1 cellular context compared by ENCODE assay signal in the genomic region with DNA sequence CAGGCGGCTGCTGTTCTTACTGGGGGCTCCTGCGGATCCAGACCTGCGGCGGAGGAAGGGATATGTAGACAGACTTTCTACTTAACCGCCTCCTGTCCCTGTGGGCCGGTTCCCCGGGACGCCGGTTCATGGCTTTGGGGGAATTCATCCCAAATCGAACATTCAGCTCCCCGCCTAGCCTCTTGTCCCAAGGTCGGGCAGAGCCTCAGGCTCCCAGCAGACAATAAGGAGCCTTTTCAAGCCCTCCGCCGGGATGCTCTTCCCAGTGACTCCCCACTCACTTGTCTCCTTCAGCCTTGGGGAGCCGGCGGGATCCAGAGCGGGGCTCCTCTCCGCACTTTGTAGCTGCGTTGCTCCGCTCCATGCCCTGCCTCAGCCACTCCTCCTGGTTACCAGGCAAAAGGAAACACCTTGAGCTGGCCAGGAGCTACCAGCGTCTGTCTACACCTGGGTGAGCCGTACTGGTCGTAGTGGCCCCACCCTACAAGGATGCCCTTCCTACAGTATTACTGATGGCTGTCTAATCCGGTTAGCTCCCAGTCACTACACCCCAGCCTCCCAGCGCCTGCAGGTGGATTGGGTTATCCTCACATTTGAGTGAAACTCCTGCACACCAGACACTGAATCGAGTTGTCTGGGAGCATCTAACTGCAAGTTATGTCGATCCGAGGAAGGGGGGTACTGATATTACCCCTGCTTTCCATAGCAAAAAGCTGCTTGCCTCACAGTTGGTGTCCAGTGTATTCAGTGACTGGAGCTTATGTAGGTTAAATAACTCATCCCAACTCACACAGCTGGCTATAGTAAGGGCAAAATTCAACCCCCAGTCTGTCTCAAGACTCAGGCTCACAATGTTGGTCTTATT.
TF ChIP-seq lines count a peak whose summit lies in the region.

A gene with protein sequence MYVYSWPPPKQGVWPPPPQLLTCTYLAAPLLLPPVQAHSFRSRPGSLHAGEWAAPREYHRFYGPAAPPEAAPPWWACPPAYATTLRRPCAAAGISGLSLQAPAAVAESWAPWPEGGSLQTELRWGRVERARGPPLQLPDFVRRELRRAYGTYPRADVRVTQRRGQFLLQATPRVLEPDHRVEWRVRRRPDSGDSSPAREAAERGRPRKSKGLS (minus strand): TSS at position 439 of the 865 bp plus-strand sequence. CDS start 450 bp downstream, outside the sequence.

TF ChIP-seq in SK-N-SH, 30 proteins besides CTCF, POLR2A, EP300 and RAD21 (continued from another document):
- TF ChIP-seq, protein P1, sequence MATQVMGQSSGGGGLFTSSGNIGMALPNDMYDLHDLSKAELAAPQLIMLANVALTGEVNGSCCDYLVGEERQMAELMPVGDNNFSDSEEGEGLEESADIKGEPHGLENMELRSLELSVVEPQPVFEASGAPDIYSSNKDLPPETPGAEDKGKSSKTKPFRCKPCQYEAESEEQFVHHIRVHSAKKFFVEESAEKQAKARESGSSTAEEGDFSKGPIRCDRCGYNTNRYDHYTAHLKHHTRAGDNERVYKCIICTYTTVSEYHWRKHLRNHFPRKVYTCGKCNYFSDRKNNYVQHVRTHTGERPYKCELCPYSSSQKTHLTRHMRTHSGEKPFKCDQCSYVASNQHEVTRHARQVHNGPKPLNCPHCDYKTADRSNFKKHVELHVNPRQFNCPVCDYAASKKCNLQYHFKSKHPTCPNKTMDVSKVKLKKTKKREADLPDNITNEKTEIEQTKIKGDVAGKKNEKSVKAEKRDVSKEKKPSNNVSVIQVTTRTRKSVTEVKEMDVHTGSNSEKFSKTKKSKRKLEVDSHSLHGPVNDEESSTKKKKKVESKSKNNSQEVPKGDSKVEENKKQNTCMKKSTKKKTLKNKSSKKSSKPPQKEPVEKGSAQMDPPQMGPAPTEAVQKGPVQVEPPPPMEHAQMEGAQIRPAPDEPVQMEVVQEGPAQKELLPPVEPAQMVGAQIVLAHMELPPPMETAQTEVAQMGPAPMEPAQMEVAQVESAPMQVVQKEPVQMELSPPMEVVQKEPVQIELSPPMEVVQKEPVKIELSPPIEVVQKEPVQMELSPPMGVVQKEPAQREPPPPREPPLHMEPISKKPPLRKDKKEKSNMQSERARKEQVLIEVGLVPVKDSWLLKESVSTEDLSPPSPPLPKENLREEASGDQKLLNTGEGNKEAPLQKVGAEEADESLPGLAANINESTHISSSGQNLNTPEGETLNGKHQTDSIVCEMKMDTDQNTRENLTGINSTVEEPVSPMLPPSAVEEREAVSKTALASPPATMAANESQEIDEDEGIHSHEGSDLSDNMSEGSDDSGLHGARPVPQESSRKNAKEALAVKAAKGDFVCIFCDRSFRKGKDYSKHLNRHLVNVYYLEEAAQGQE (IDR thresholded peaks at IDR 0.05; ENCODE audit: low read depth, low read length) = no peak
- no peak for TF ChIP-seq NFIC (IDR thresholded peaks at IDR 0.05; ENCODE audit: borderline replicate concordance)
- no peak for TF ChIP-seq ELF1 (IDR thresholded peaks at IDR 0.05)
- TF ChIP-seq TEAD4 (IDR thresholded peaks at IDR 0.05; ENCODE audit: borderline replicate concordance, insufficient read depth) = no peak
- TF ChIP-seq RCOR1 (IDR thresholded peaks at IDR 0.05; ENCODE audit: low read length) = no peak
- TF ChIP-seq MXI1 (IDR thresholded peaks at IDR 0.05; ENCODE audit: low read depth, low read length) = no peak
- no peak for TF ChIP-seq JUND (IDR thresholded peaks at IDR 0.05)
- no peak for TF ChIP-seq RXRA (IDR thresholded peaks at IDR 0.05; ENCODE audit: borderline replicate concordance, low read depth)
- no peak for TF ChIP-seq TAF1 (IDR thresholded peaks at IDR 0.05; ENCODE audit: borderline replicate concordance, low read depth, low read length)
- no peak for TF ChIP-seq SIN3A (IDR thresholded peaks at IDR 0.05; ENCODE audit: borderline replicate concordance, low read depth, low read length)
- TF ChIP-seq YY1 (IDR thresholded peaks at IDR 0.05; ENCODE audit: low read depth) = no peak
- no peak for TF ChIP-seq FOXJ3 (CRISPR knock-in tag; IDR thresholded peaks at IDR 0.05)
- TF ChIP-seq MEF2A (IDR thresholded peaks at IDR 0.05; ENCODE audit: borderline replicate concordance, low read depth) = no peak
